In genomic region chr13:48532473-48533206, GRCh38 we compare ENCODE assay signal across 1 cellular context.
A peak's percentile ranks its signal among the peaks of the same experiment; 100 is the strongest.
TF ChIP-seq lines count a peak whose summit lies in the region.

Gene RCBTB2, minus strand, starts transcription at chr13:48533080. Its CDS starts 11,141 bp downstream, at chr13:48521939.

TF ChIP-seq in HepG2, 621 proteins besides CTCF, POLR2A, EP300 and RAD21 (continued from another document and continues in another):
- TF ChIP-seq EZH2 (conservative IDR thresholded peaks at IDR 0.05; ENCODE audit: low read depth, low read length) (no peak), TEF (CRISPR knock-in tag; IDR thresholded peaks at IDR 0.05) (no peak), PAXIP1 (CRISPR knock-in tag; conservative IDR thresholded peaks at IDR 0.05) (peak; percentile 42), ZBTB26 (CRISPR knock-in tag; IDR thresholded peaks at IDR 0.05; ENCODE audit: borderline replicate concordance) (0 out of 2 replicates have a peak, but pooled peaks have one; percentile 52), NKX3-1 (CRISPR knock-in tag; IDR thresholded peaks at IDR 0.05) (peak; percentile 83; the same call in 1 of the 2 replicates), SSRP1 (CRISPR knock-in tag; IDR thresholded peaks at IDR 0.05) (no peak), SRSF9 (IDR thresholded peaks at IDR 0.05; ENCODE audit: borderline replicate concordance, insufficient read depth, low read depth, low read length, poor library complexity, severe bottlenecking) (no peak), KMT2A (CRISPR knock-in tag; IDR thresholded peaks at IDR 0.05) (peak; percentile 53; the same call in 1 of the 2 replicates), ZNF639 (CRISPR knock-in tag; conservative IDR thresholded peaks at IDR 0.05) (0 out of 2 replicates have a peak, but pooled peaks have one; percentile 61), ZNF30 (CRISPR knock-in tag; IDR thresholded peaks at IDR 0.05) (peak; percentile 90; the same call in 1 of the 2 replicates), KLF15 (CRISPR knock-in tag; IDR thresholded peaks at IDR 0.05; ENCODE audit: borderline replicate concordance) (peak; percentile 75; the same call in 1 of the 2 replicates), PHB2 (IDR thresholded peaks at IDR 0.05; ENCODE audit: partially characterized antibody) (no peak), MED1 (CRISPR knock-in tag; IDR thresholded peaks at IDR 0.05) (peak; percentile 71; the same call in 1 of the 2 replicates), THRA (CRISPR knock-in tag; IDR thresholded peaks at IDR 0.05; ENCODE audit: borderline replicate concordance) (peak; percentile 57; the same call in 1 of the 2 replicates), SAP130 (CRISPR knock-in tag; IDR thresholded peaks at IDR 0.05; ENCODE audit: low read depth) (peak; percentile 70), HMGA1 (CRISPR knock-in tag; conservative IDR thresholded peaks at IDR 0.05) (no peak), KLF11 (CRISPR knock-in tag; IDR thresholded peaks at IDR 0.05) (0 out of 2 replicates have a peak, but pooled peaks have one; percentile 62), ZNF607 (CRISPR knock-in tag; IDR thresholded peaks at IDR 0.05; ENCODE audit: borderline replicate concordance) (peak; percentile 90), MAZ (IDR thresholded peaks at IDR 0.05; ENCODE audit: borderline replicate concordance, low read depth, low read length) (no peak), MAZ (CRISPR knock-in tag; IDR thresholded peaks at IDR 0.05; ENCODE audit: low read depth) (peak; percentile 46; the same call in 1 of the 2 replicates), CHD2 (IDR thresholded peaks at IDR 0.05; ENCODE audit: low read depth, low read length) (no peak), KDM3A (CRISPR knock-in tag; IDR thresholded peaks at IDR 0.05; ENCODE audit: low read depth) (peak; percentile 78; the same call in 1 of the 2 replicates), ZNF75D (CRISPR knock-in tag; IDR thresholded peaks at IDR 0.05; ENCODE audit: borderline replicate concordance) (no peak), ZMYM4 (CRISPR knock-in tag; IDR thresholded peaks at IDR 0.05) (peak; percentile 65), SATB2 (CRISPR knock-in tag; IDR thresholded peaks at IDR 0.05) (peak; percentile 87), ZNF550 (CRISPR knock-in tag; IDR thresholded peaks at IDR 0.05; ENCODE audit: borderline replicate concordance) (no peak), HDAC2 (CRISPR knock-in tag; IDR thresholded peaks at IDR 0.05) (peak; percentile 44; the same call in 1 of the 2 replicates), HMGXB3 (CRISPR knock-in tag; IDR thresholded peaks at IDR 0.05; ENCODE audit: borderline replicate concordance) (0 out of 2 replicates have a peak, but pooled peaks have one; percentile 15), PREB (CRISPR knock-in tag; IDR thresholded peaks at IDR 0.05) (no peak), ISL2 (CRISPR knock-in tag; IDR thresholded peaks at IDR 0.05) (peak; percentile 66), MEF2D (CRISPR knock-in tag; IDR thresholded peaks at IDR 0.05) (peak; percentile 81), ZFP91 (CRISPR knock-in tag; IDR thresholded peaks at IDR 0.05; ENCODE audit: borderline replicate concordance) (peak; percentile 86), ATF7 (IDR thresholded peaks at IDR 0.05) (no peak), ATF7 (CRISPR knock-in tag; IDR thresholded peaks at IDR 0.05) (0 out of 2 replicates have a peak, but pooled peaks have one; percentile 38), AHDC1 (CRISPR knock-in tag; IDR thresholded peaks at IDR 0.05; ENCODE audit: borderline replicate concordance) (no peak), CHD4 (IDR thresholded peaks at IDR 0.05; ENCODE audit: borderline replicate concordance, low read length) (no peak), ZNF567 (CRISPR knock-in tag; IDR thresholded peaks at IDR 0.05; ENCODE audit: borderline replicate concordance) (no peak), RFX1 (IDR thresholded peaks at IDR 0.05) (no peak), KLF6 (CRISPR knock-in tag; IDR thresholded peaks at IDR 0.05) (no peak; the same call in 1 of the 2 replicates)
